In genomic region chr11:69558519-69558941, GRCh38 we compare ENCODE assay signal across 21 cellular contexts.
A peak's percentile ranks its signal among the peaks of the same experiment; 100 is the strongest.
DNase-seq lines count a peak whose midpoint lies in the region; ATAC-seq and TF ChIP-seq lines count a peak whose summit lies in the region.
"Had no signal": no experiment of that assay in that cellular context is flagged by ENCODE, and none has a peak within 500 bp of the region (broad histone marks: within the 10 kb centered on the region; RNA-seq: fewer than 3 reads in every experiment).

No MANE protein-coding gene starts in this region.

- no peak overlapping the region for H3K4me3 ChIP-seq in coronary artery
- H3K4me3 ChIP-seq: HAP-1, heart right ventricle, neural progenitor cell, Peyer's patch, upper lobe of right lung had no signal

- H3K4me1 Mint-ChIP-seq in activated T-cell treated with anti-CD3 and anti-CD28 coated beads, Interleukin-2, amount 50 U/mL, for 4 hours (ENCODE audit: low read depth) = peaks cover 28% of the 10 kb centered on the region

- H3K4me3 Mint-ChIP-seq in activated T-cell treated with anti-CD3 and anti-CD28 coated beads, Interleukin-2, amount 50 U/mL, for 4 hours = peak overlapping the region; percentile 9
- H3K4me3 Mint-ChIP-seq: neural progenitor cell; stimulated activated effector memory CD8-positive, alpha-beta T cell treated with anti-CD3 and anti-CD28 coated beads, Interleukin-12 subunit alpha, Interleukin-12 subunit beta, amount 100 ng/mL, for 72 hours had no signal

- no peaks in the 10 kb centered on the region for H3K36me3 Mint-ChIP-seq in activated T-cell treated with anti-CD3 and anti-CD28 coated beads, Interleukin-2, amount 50 U/mL, for 4 hours (ENCODE audit: insufficient read depth)
- H3K36me3 Mint-ChIP-seq: neural progenitor cell; stimulated activated effector memory CD8-positive, alpha-beta T cell treated with anti-CD3 and anti-CD28 coated beads, Interleukin-12 subunit alpha, Interleukin-12 subunit beta, amount 100 ng/mL, for 72 hours had no signal

- DNase-seq in stimulated activated CD8-positive, alpha-beta memory T cell treated with anti-CD3 and anti-CD28 coated beads, Interleukin-7, amount 100 ng/mL, for 4 hours (ENCODE audit: low read depth in 2 of 2) = peak; percentile 7 to 32
- DNase-seq in stimulated activated CD8-positive, alpha-beta memory T cell treated with anti-CD3 and anti-CD28 coated beads, Interleukin-4, amount 100 ng/mL, for 48 hours = no peak
- DNase-seq in activated T-cell treated with anti-CD3 and anti-CD28 coated beads, Interleukin-2, amount 50 U/mL, for 4 hours = peak; percentile 25
- DNase-seq in coronary artery (ENCODE audit: low spot score) (peak; percentile 11), NCI-H2029 (lab: John Stamatoyannopoulos, UW) (no peak)
- DNase-seq: activated CD4-positive, CD25-positive, alpha-beta regulatory T cell; activated gamma-delta T cell; effector CD4-positive, alpha-beta T cell; GF-D8; heart right ventricle; kidney; mesenchymal stem cell had no signal

- H3K27me3 Mint-ChIP-seq in activated T-cell treated with anti-CD3 and anti-CD28 coated beads, Interleukin-2, amount 50 U/mL, for 4 hours (ENCODE audit: low read depth) = peaks cover 22% of the 10 kb centered on the region

- ATAC-seq in activated T-cell treated with anti-CD3 and anti-CD28 coated beads, Interleukin-2, amount 50 U/mL, for 4 hours = peak; percentile 78 to 82
- ATAC-seq in GM19328 (IDR thresholded peaks at IDR 0.05; ENCODE audit: unreplicated experiment) (no peak), HG02840 (IDR thresholded peaks at IDR 0.05; ENCODE audit: low FRiP score, unreplicated experiment) (no peak), GM18519 (IDR thresholded peaks at IDR 0.05; ENCODE audit: low FRiP score, unreplicated experiment) (no peak)
- ATAC-seq: heart right ventricle; HepG2; stimulated activated effector memory CD8-positive, alpha-beta T cell treated with anti-CD3 and anti-CD28 coated beads, Interleukin-12 subunit alpha, Interleukin-12 subunit beta, amount 100 ng/mL, for 72 hours; upper lobe of right lung had no signal

- no peak overlapping the region for H3K27ac ChIP-seq in coronary artery
- H3K27ac ChIP-seq: heart right ventricle, neural progenitor cell, Peyer's patch, upper lobe of right lung had no signal

- no peak for TF ChIP-seq CTCF in coronary artery (IDR thresholded peaks at IDR 0.05)

- H3K9me3 Mint-ChIP-seq in activated T-cell treated with anti-CD3 and anti-CD28 coated beads, Interleukin-2, amount 50 U/mL, for 4 hours = peaks cover 7% of the 10 kb centered on the region
- H3K9me3 Mint-ChIP-seq: stimulated activated effector memory CD8-positive, alpha-beta T cell treated with anti-CD3 and anti-CD28 coated beads, Interleukin-12 subunit alpha, Interleukin-12 subunit beta, amount 100 ng/mL, for 72 hours had no signal

Comparison
In these comparisons a context has a peak if more than half of its experiments do, and no peak if none do; other contexts are left out.
1. DNase-seq: peak in stimulated activated CD8-positive, alpha-beta memory T cell treated with anti-CD3 and anti-CD28 coated beads, Interleukin-7, amount 100 ng/mL, for 4 hours (2 of 2), activated T-cell treated with anti-CD3 and anti-CD28 coated beads, Interleukin-2, amount 50 U/mL, for 4 hours (single experiment) and coronary artery (single experiment); none in stimulated activated CD8-positive, alpha-beta memory T cell treated with anti-CD3 and anti-CD28 coated beads, Interleukin-4, amount 100 ng/mL, for 48 hours (single experiment) and NCI-H2029 (single experiment).
2. ATAC-seq: peak in activated T-cell treated with anti-CD3 and anti-CD28 coated beads, Interleukin-2, amount 50 U/mL, for 4 hours (2 of 2); none in GM19328 (single experiment), HG02840 (single experiment) and GM18519 (single experiment).